Comparison of ENCODE assay signal across 11 cellular contexts in genomic region chr5:149445343-149445738, GRCh38.
A peak's percentile ranks its signal among the peaks of the same experiment; 100 is the strongest.
DNase-seq lines count a peak whose midpoint lies in the region; ATAC-seq and TF ChIP-seq lines count a peak whose summit lies in the region.
"Had no signal": no experiment of that assay in that cellular context is flagged by ENCODE, and none has a peak within 500 bp of the region (broad histone marks: within the 10 kb centered on the region; RNA-seq: fewer than 3 reads in every experiment).

No MANE protein-coding gene starts in this region.

- no peaks in the 10 kb centered on the region for H3K9me3 ChIP-seq in right atrium auricular region
- peaks cover 0 to 2% of the 10 kb centered on the region in 2 donors for H3K9me3 ChIP-seq in esophagus (ENCODE audit: control insufficient read depth in 2 of 2, insufficient read depth in 1 of 2, low read depth in 1 of 2, low read length in 1 of 2)
- H3K9me3 ChIP-seq in neuronal stem cell (replicated peaks in 1 of 2; ENCODE audit: control insufficient read depth in 2 of 2, insufficient read depth in 1 of 2, low read depth in 1 of 2, low read length in 2 of 2), result no peaks in the 10 kb centered on the region
- H3K9me3 ChIP-seq in vagina, result no peaks in the 10 kb centered on the region
- H3K9me3 ChIP-seq in WERI-Rb-1 (ENCODE audit: severe bottlenecking), result no peaks in the 10 kb centered on the region

- no peak overlapping the region for H3K4ac ChIP-seq in neuronal stem cell (ENCODE audit: low read length)

- peak overlapping the region; percentile 59 for H2AFZ ChIP-seq in neuronal stem cell (ENCODE audit: low read length)

- no peaks in the 10 kb centered on the region for H3K36me3 ChIP-seq in right atrium auricular region
- H3K36me3 ChIP-seq in esophagus (ENCODE audit: control insufficient read depth in 2 of 2, insufficient read depth in 2 of 2, low read length in 1 of 2), result no peaks in the 10 kb centered on the region
- H3K36me3 ChIP-seq in neuronal stem cell (replicated peaks in 1 of 2; ENCODE audit: control insufficient read depth in 2 of 2, insufficient read depth in 2 of 2, low read length in 2 of 2), result no peaks in the 10 kb centered on the region
- H3K36me3 ChIP-seq in vagina, result no peaks in the 10 kb centered on the region
- no peaks in the 10 kb centered on the region for H3K36me3 ChIP-seq in WERI-Rb-1

- H2BK15ac ChIP-seq in neuronal stem cell (ENCODE audit: low read length), result no peak overlapping the region

- H3K4me2 ChIP-seq in neuronal stem cell (ENCODE audit: insufficient read depth, low read length, poor library complexity, severe bottlenecking), result no peak overlapping the region

- WGBS in esophagus, 2 donors, result 71 to 79% methylated on average over 7 of the region's 7 CpGs
- no CpG with 5 or more reads among the region's 7 CpGs for WGBS in neuronal stem cell (ENCODE audit: extremely low coverage in 2 of 2, insufficient read length in 2 of 2, insufficient replicate concordance in 1 of 2), 2 donors

- H2BK12ac ChIP-seq in neuronal stem cell (ENCODE audit: low read length), result no peak overlapping the region

- H3K23ac ChIP-seq in neuronal stem cell (ENCODE audit: low read depth, low read length, poor library complexity), result no peak overlapping the region

- no peak overlapping the region for H3K4me3 ChIP-seq in right atrium auricular region
- H3K4me3 ChIP-seq in esophagus (ENCODE audit: low read depth in 1 of 2, low read length in 2 of 2), result no peak overlapping the region
- H3K4me3 ChIP-seq in neuronal stem cell (ENCODE audit: low read length in 2 of 2), result no peak overlapping the region
- no peak overlapping the region for H3K4me3 ChIP-seq in vagina
- H3K4me3 ChIP-seq in WERI-Rb-1 (ENCODE audit: low read depth, low read length), result no peak overlapping the region
- H3K4me3 ChIP-seq: dorsolateral prefrontal cortex had no signal

- ATAC-seq in Right ventricle myocardium superior (ENCODE audit: poor library complexity), result no peak

- no peak overlapping the region for H3K14ac ChIP-seq in neuronal stem cell (ENCODE audit: low read length)

- no peak for TF ChIP-seq POLR2A in vagina (IDR thresholded peaks at IDR 0.05)

- H4K8ac ChIP-seq in neuronal stem cell (ENCODE audit: low read depth, low read length), result no peak overlapping the region

- H4K91ac ChIP-seq in neuronal stem cell (ENCODE audit: low read depth, low read length, poor library complexity), result no peak overlapping the region

- H3K27me3 ChIP-seq in right atrium auricular region (no peaks in the 10 kb centered on the region), esophagus (ENCODE audit: control insufficient read depth in 1 of 2, insufficient read depth in 2 of 2, low read length in 2 of 2) (no peaks in the 10 kb centered on the region), neuronal stem cell (ENCODE audit: control insufficient read depth in 3 of 3, insufficient read depth in 3 of 3, low read depth in 1 of 3, low read length in 3 of 3) (no peaks in the 10 kb centered on the region), vagina (no peaks in the 10 kb centered on the region), WERI-Rb-1 (ENCODE audit: insufficient read depth, low read depth, severe bottlenecking) (no peaks in the 10 kb centered on the region)
- H3K27me3 ChIP-seq: dorsolateral prefrontal cortex had no signal

- no peak overlapping the region for H3K9ac ChIP-seq in neuronal stem cell (ENCODE audit: low read depth, low read length, poor library complexity)

- TF ChIP-seq CTCF in right atrium auricular region (IDR thresholded peaks at IDR 0.05) (no peak), vagina (IDR thresholded peaks at IDR 0.05) (no peak), WERI-Rb-1 (IDR thresholded peaks at IDR 0.05; ENCODE audit: low read depth, low read length) (no peak), GM20000 (IDR thresholded peaks at IDR 0.05; ENCODE audit: extremely low read depth, missing control alignments) (no peak)

- intact Hi-C loops in Right ventricle myocardium superior (cut with DNase I), result no loop called here
- intact Hi-C loops in vagina (cut with DNase I), result no loop called here

- peaks cover 0 to 60% of the 10 kb centered on the region in 2 donors for H3K4me1 ChIP-seq in right atrium auricular region
- H3K4me1 ChIP-seq in esophagus (ENCODE audit: control insufficient read depth in 2 of 2, insufficient read depth in 2 of 2, low read length in 1 of 2), result peaks cover 0 to 30% of the 10 kb centered on the region in 2 donors
- peaks cover 3 to 10% of the 10 kb centered on the region in 2 donors for H3K4me1 ChIP-seq in neuronal stem cell (ENCODE audit: control insufficient read depth in 2 of 2, insufficient read depth in 1 of 2, low read depth in 1 of 2, low read length in 2 of 2)
- peaks cover 49% of the 10 kb centered on the region for H3K4me1 ChIP-seq in vagina

- H3K79me1 ChIP-seq in neuronal stem cell (ENCODE audit: low read depth, low read length), result no peaks in the 10 kb centered on the region

- H2AK5ac ChIP-seq in neuronal stem cell (ENCODE audit: low read depth, low read length), result no peak overlapping the region

- DNase-seq in right atrium auricular region (ENCODE audit: low spot score), result no peak
- no peak for DNase-seq in Right ventricle myocardium superior
- no peak for DNase-seq in neuronal stem cell (ENCODE audit: low spot score)
- no peak for DNase-seq in vagina (ENCODE audit: extremely low spot score in 2 of 2)
- DNase-seq in WERI-Rb-1, result no peak
- DNase-seq in NOMO-1 (lab: John Stamatoyannopoulos, UW; ENCODE audit: unreplicated experiment in 2 of 2), result no peak
- no peak for DNase-seq in GM20000 (ENCODE audit: low spot score)
- DNase-seq: DMS153, dorsolateral prefrontal cortex, SHP77 treated with DMSO at 0.1 percent for 48 hours had no signal

- H3K27ac ChIP-seq in right atrium auricular region (peak overlapping the region; percentile 62 to 85), esophagus (ENCODE audit: low read depth in 2 of 2, low read length in 1 of 2) (peak overlapping the region; percentile 32 to 50), neuronal stem cell (replicated peaks; ENCODE audit: low read length) (no peak overlapping the region), vagina (peak overlapping the region; percentile 80), WERI-Rb-1 (no peak overlapping the region)

- H2BK120ac ChIP-seq in neuronal stem cell (ENCODE audit: low read depth, low read length), result no peak overlapping the region

- no peak overlapping the region for H2BK5ac ChIP-seq in neuronal stem cell (ENCODE audit: low read length)

- H3K18ac ChIP-seq in neuronal stem cell (ENCODE audit: low read length), result no peak overlapping the region

Comparison
In these comparisons a context has a peak if more than half of its experiments do, and no peak if none do; other contexts are left out.
1. H3K27ac ChIP-seq: peak in right atrium auricular region (2 of 2), esophagus (2 of 2) and vagina (single experiment); none in neuronal stem cell (single experiment) and WERI-Rb-1 (single experiment).